Comparison of ENCODE assay signal across 13 cellular contexts in genomic region chr17:71656987-71657858, GRCh38.
DNase-seq lines count a peak whose midpoint lies in the region; ATAC-seq, FAIRE-seq and TF ChIP-seq lines count a peak whose summit lies in the region.
"Had no signal": no experiment of that assay in that cellular context is flagged by ENCODE, and none has a peak within 500 bp of the region (broad histone marks: within the 10 kb centered on the region; RNA-seq: fewer than 3 reads in every experiment).

No MANE protein-coding gene starts in this region.

- no peak for TF ChIP-seq CTCF in A549 (IDR thresholded peaks at IDR 0.05)
- no peak for TF ChIP-seq CTCF in NB4 (IDR thresholded peaks at IDR 0.05; ENCODE audit: low read depth, low read length)
- TF ChIP-seq CTCF in H1 (IDR thresholded peaks at IDR 0.05; ENCODE audit: control extremely low read depth in 1 of 3, insufficient read depth in 1 of 3, low read depth in 1 of 3, low read length in 3 of 3): no peak

- DNase-seq in A549 (ENCODE audit: low read depth in 1 of 2, low spot score in 1 of 2) (no peak), H54 (ENCODE audit: insufficient read length, low spot score) (no peak), NB4 (ENCODE audit: low read depth) (peak; percentile 8), H1 (ENCODE audit: low read depth in 1 of 2, low spot score in 2 of 2) (no peak), glomerular visceral epithelial cell (ENCODE audit: extremely low spot score) (no peak), NCI-H2227 (lab: John Stamatoyannopoulos, UW; ENCODE audit: unreplicated experiment) (no peak)
- DNase-seq in activated T-cell treated with anti-CD3 and anti-CD28 coated beads, Interleukin-2, amount 50 U/mL, for 48 hours: no peak
- DNase-seq: CD8-positive, alpha-beta T cell; COR-L47; DND-41; GDM1 had no signal

- CTCF ChIA-PET in A549 (lab: Yijun Ruan, JAX): interaction anchor here (0.7 kb wide), 1 partner anchor 787 kb away, joined by 3 read pairs; no protein-coding TSS in a partner anchor
- CTCF ChIA-PET in H1 (lab: Charles Lee; ENCODE audit: partially characterized antibody): interaction anchor here (0.6 kb wide), 1 partner anchor 463 kb away, joined by 3 read pairs; no protein-coding TSS in a partner anchor

- H3K27me3 ChIP-seq in H1 (replicated peaks in 1 of 4; ENCODE audit: control insufficient read depth in 3 of 4, extremely low read depth in 1 of 4, insufficient read depth in 3 of 4, low read length in 3 of 4): no peaks in the 10 kb centered on the region

- H2AK5ac ChIP-seq in H1 (ENCODE audit: low read depth, low read length): no peak overlapping the region

- no peaks in the 10 kb centered on the region for H3K79me1 ChIP-seq in H1 (ENCODE audit: low read depth, low read length)

- no peak overlapping the region for H3K23ac ChIP-seq in H1 (ENCODE audit: insufficient read length)

- no peak overlapping the region for H2BK120ac ChIP-seq in H1 (replicated peaks; ENCODE audit: low read depth, low read length)

- H2BK15ac ChIP-seq in H1 (ENCODE audit: low read length): no peak overlapping the region

- H4K20me1 ChIP-seq in H1 (replicated peaks in 1 of 2; ENCODE audit: control insufficient read depth in 1 of 2, insufficient read depth in 2 of 2, low read length in 2 of 2): no peaks in the 10 kb centered on the region

- H4K8ac ChIP-seq in H1 (ENCODE audit: extremely low read depth, insufficient read depth, low read length): no peak overlapping the region

- H3K4ac ChIP-seq in H1 (replicated peaks; ENCODE audit: insufficient read length, low read depth, low read length): no peak overlapping the region

- H3K36me3 ChIP-seq in H1 (ENCODE audit: control insufficient read depth in 2 of 4, insufficient read depth in 4 of 4, low read length in 3 of 4): no peaks in the 10 kb centered on the region

- no peaks in the 10 kb centered on the region for H3K4me1 ChIP-seq in A549
- H3K4me1 ChIP-seq in H1 (replicated peaks in 1 of 4; ENCODE audit: control insufficient read depth in 3 of 4, insufficient read depth in 4 of 4, low read length in 3 of 4): no peaks in the 10 kb centered on the region

- peaks cover 11% of the 10 kb centered on the region; the same call in 1 of the 3 replicates for H3K9me3 ChIP-seq in A549
- H3K9me3 ChIP-seq in H1 (ENCODE audit: insufficient read depth in 2 of 2, low read depth in 1 of 2, low read length in 1 of 2): no peaks in the 10 kb centered on the region

- H3K4me2 ChIP-seq in A549 (no peak overlapping the region), H1 (ENCODE audit: insufficient read depth in 1 of 2, low read depth in 2 of 2, low read length in 2 of 2) (no peak overlapping the region)

- no peak overlapping the region for H2BK12ac ChIP-seq in H1 (ENCODE audit: low read depth, low read length)

- no peak for TF ChIP-seq RAD21 in A549 (conservative IDR thresholded peaks at IDR 0.05 in 1 of 2, IDR thresholded peaks at IDR 0.05 in 1 of 2)
- no peak for TF ChIP-seq RAD21 in H1 (IDR thresholded peaks at IDR 0.05 in 1 of 2, conservative IDR thresholded peaks at IDR 0.05 in 1 of 2; ENCODE audit: low read depth in 2 of 2, low read length in 2 of 2)

- no peak overlapping the region for H2BK5ac ChIP-seq in H1 (ENCODE audit: low read depth, low read length)

- H3K4me3 ChIP-seq in A549 (no peak overlapping the region), NB4 (ENCODE audit: low read depth, low read length) (no peak overlapping the region), H1 (ENCODE audit: extremely low read depth in 1 of 4, insufficient read depth in 2 of 4, low read depth in 3 of 4, low read length in 4 of 4) (no peak overlapping the region)

- no peak for ATAC-seq in A549
- ATAC-seq in GM18511 (IDR thresholded peaks at IDR 0.05; ENCODE audit: unreplicated experiment): no peak
- ATAC-seq: CD8-positive, alpha-beta T cell had no signal

- H4K5ac ChIP-seq in H1 (ENCODE audit: insufficient read length, low read depth, low read length): no peak overlapping the region

- H3K79me2 ChIP-seq in H1 (ENCODE audit: control insufficient read depth in 1 of 2, insufficient read depth in 2 of 2, low read length in 2 of 2): no peaks in the 10 kb centered on the region

- H3K27ac ChIP-seq in A549 (no peak overlapping the region), H1 (ENCODE audit: low read depth, low read length) (no peak overlapping the region)

- no peak overlapping the region for H3K14ac ChIP-seq in H1 (ENCODE audit: insufficient read length)

- no peak for FAIRE-seq in A549 (lab: Jason Lieb, UNC)
- peak; percentile 64 for FAIRE-seq in H54 (lab: Jason Lieb, UNC)
- no peak for FAIRE-seq in H1 (lab: Jason Lieb, UNC)
- FAIRE-seq: D721Med had no signal

- no peaks in the 10 kb centered on the region for H3K23me2 ChIP-seq in H1 (ENCODE audit: low read depth, low read length)

- no peak overlapping the region; the same call in 1 of the 2 replicates for H2AFZ ChIP-seq in H1 (ENCODE audit: low read length)

- TF ChIP-seq EP300 in A549 (IDR thresholded peaks at IDR 0.05) (no peak), H1 (IDR thresholded peaks at IDR 0.05; ENCODE audit: borderline replicate concordance in 1 of 2, low read depth in 2 of 2, low read length in 2 of 2) (no peak)

- WGBS in A549 (ENCODE audit: missing lambda C conversion rate): 46% methylated on average over 5 of the region's 5 CpGs
- 92% methylated on average over 4 of the region's 5 CpGs; no CpG with 5 or more reads in 1 of the 2 experiments for WGBS in H1 (ENCODE audit: extremely low coverage in 1 of 2, insufficient coverage in 1 of 2, insufficient read length in 1 of 2, insufficient replicate concordance in 2 of 2, low coverage in 1 of 2, low lambda C conversion rate in 2 of 2, missing lambda C conversion rate in 1 of 2), 2 experiments

- H3K18ac ChIP-seq in H1 (ENCODE audit: extremely low read depth, low read length): no peak overlapping the region

- H2BK20ac ChIP-seq in H1 (ENCODE audit: low read length): no peak overlapping the region

- TF ChIP-seq POLR2A in A549 (IDR thresholded peaks at IDR 0.05; ENCODE audit: low read length) (no peak), H54 (IDR thresholded peaks at IDR 0.05; ENCODE audit: low read depth, low read length) (no peak), NB4 (IDR thresholded peaks at IDR 0.05; ENCODE audit: extremely low read depth, insufficient read length) (no peak), H1 (IDR thresholded peaks at IDR 0.05; ENCODE audit: control extremely low read depth in 1 of 2, low read depth in 2 of 2, low read length in 2 of 2) (no peak)

- no peak overlapping the region for H3K9ac ChIP-seq in H1 (replicated peaks in 1 of 4; ENCODE audit: extremely low read depth in 1 of 4, low read depth in 3 of 4, low read length in 3 of 4)

- H3K56ac ChIP-seq in H1 (replicated peaks; ENCODE audit: insufficient read length, low read depth, low read length): no peak overlapping the region

- POLR2A ChIA-PET in A549 (lab: Yijun Ruan, JAX) (no interaction called here), H1 (lab: Charles Lee; ENCODE audit: partially characterized antibody) (no interaction called here)

- no peak overlapping the region for H4K91ac ChIP-seq in H1 (replicated peaks; ENCODE audit: insufficient read length, low read length)

TF ChIP-seq in A549, 52 proteins besides CTCF, POLR2A, EP300 and RAD21:
- TF ChIP-seq CHD2 (IDR thresholded peaks at IDR 0.05; ENCODE audit: low read length, partially characterized antibody) (no peak), CEBPB (IDR thresholded peaks at IDR 0.05) (0 out of 4 replicates have a peak, but pooled peaks of 1 of the 2 experiments have one; percentile 6), MAFK (IDR thresholded peaks at IDR 0.05; ENCODE audit: partially characterized antibody) (peak; percentile 90)

TF ChIP-seq in H1, 55 proteins besides CTCF, POLR2A, EP300 and RAD21:
- TF ChIP-seq MAFK (IDR thresholded peaks at IDR 0.05; ENCODE audit: low read depth, low read length) (peak; percentile 90), PHF8 (conservative IDR thresholded peaks at IDR 0.05; ENCODE audit: low read depth, low read length) (no peak)

Comparison
In these comparisons a context has a peak if more than half of its experiments do, and no peak if none do; other contexts are left out.
1. Of the 18 proteins assayed by ChIP-seq in both H1 and A549: peak only in H1: none; only in A549: none; in both: MAFK; in neither: 16; mixed calls (peak in some experiments, not most) for 1.